10 cellular contexts compared by ENCODE assay signal in genomic region chr5:61304611-61305369, GRCh38. TPM values are rescaled to one million over a fixed set of nuclear protein-coding genes. Genes with fewer than 3 reads are reported as not detected.
A peak's percentile ranks its signal among the peaks of the same experiment; 100 is the strongest.
DNase-seq lines count a peak whose midpoint lies in the region; ATAC-seq, FAIRE-seq and TF ChIP-seq lines count a peak whose summit lies in the region.
"Had no signal": no experiment of that assay in that cellular context is flagged by ENCODE, and none has a peak within 500 bp of the region (broad histone marks: within the 10 kb centered on the region; RNA-seq: fewer than 3 reads in every experiment).

No MANE protein-coding gene starts in this region.

- intact Hi-C loops in heart left ventricle (cut with DNase I), result loop anchor here in 1 of 10 donors (10.0 kb wide), 1 partner anchor 130 kb away; no protein-coding TSS in a partner anchor
- intact Hi-C loops in activated T-helper 2 cell treated with anti-CD3 and anti-CD28 coated beads, Interferon-gamma antibody, Interleukin-2, Interleukin-4, amounts not matched to agents 10 μg/mL and 5 μg/mL and 100 μg/mL, durations not matched to agents 14 hours and 24 hours and 36 hours (cut with micrococcal nuclease), result loop anchor here (10.0 kb wide), 1 partner anchor 140 kb away; the partner anchor contains the start of gene SMIM15
- intact Hi-C loops in vagina (cut with DNase I), result no loop called here

- H4K20me1 ChIP-seq in hepatocyte (ENCODE audit: insufficient read depth, poor library complexity, severe bottlenecking), result no peaks in the 10 kb centered on the region

- H2AFZ ChIP-seq in hepatocyte, result no peak overlapping the region

- DNase-seq in heart left ventricle (peak in 1 of 5 donors; percentile 36), right atrium auricular region (ENCODE audit: low spot score) (no peak), hepatocyte (ENCODE audit: low spot score) (peak; percentile 91), vagina (ENCODE audit: extremely low spot score in 2 of 2) (peak in 1 of 2 donors; percentile 85), NCI-H2107 treated with DMSO at 0.1 percent for 48 hours (lab: John Stamatoyannopoulos, UW; ENCODE audit: unreplicated experiment) (no peak), GM12892 (ENCODE audit: insufficient read length) (no peak)
- no peak for DNase-seq in activated T-helper 2 cell treated with anti-CD3 and anti-CD28 coated beads, Interferon-gamma antibody, Interleukin-2, Interleukin-4, amounts not matched to agents 10 μg/mL and 5 μg/mL and 100 μg/mL, durations not matched to agents 14 hours and 24 hours and 36 hours (ENCODE audit: low spot score)
- DNase-seq: activated T-cell treated with anti-CD3 and anti-CD28 coated beads, Interleukin-2, amount 50 U/mL, for 4 hours; C1 segment of cervical spinal cord had no signal

- TF ChIP-seq POLR2A in heart left ventricle (IDR thresholded peaks at IDR 0.05) (no peak), vagina (IDR thresholded peaks at IDR 0.05) (no peak), GM12892 (IDR thresholded peaks at IDR 0.05; ENCODE audit: low read depth, low read length) (no peak)

- WGBS in heart left ventricle, 4 donors, result 45 to 58% (median 51%) methylated on average over 15 of the region's 15 CpGs
- 46% methylated on average over 15 of the region's 15 CpGs for WGBS in hepatocyte (ENCODE audit: low lambda C conversion rate, missing lambda C conversion rate)

- peaks cover 38% of the 10 kb centered on the region for H3K4me1 Mint-ChIP-seq in activated T-helper 2 cell treated with anti-CD3 and anti-CD28 coated beads, Interferon-gamma antibody, Interleukin-2, Interleukin-4, amounts not matched to agents 10 μg/mL and 5 μg/mL and 100 μg/mL, durations not matched to agents 14 hours and 24 hours and 36 hours (ENCODE audit: low read depth)

- peak; percentile 28 to 61 (median 38) for ATAC-seq in heart left ventricle
- ATAC-seq in GM21717 (IDR thresholded peaks at IDR 0.05; ENCODE audit: unreplicated experiment), result no peak
- ATAC-seq: activated T-cell treated with anti-CD3 and anti-CD28 coated beads, Interleukin-2, amount 50 U/mL, for 4 hours had no signal

- H3K36me3 ChIP-seq in heart left ventricle, result no peaks in the 10 kb centered on the region
- no peaks in the 10 kb centered on the region for H3K36me3 ChIP-seq in right atrium auricular region
- H3K36me3 ChIP-seq in hepatocyte (replicated peaks; ENCODE audit: insufficient read depth, low read depth), result no peaks in the 10 kb centered on the region
- H3K36me3 ChIP-seq in vagina, result no peaks in the 10 kb centered on the region

- no peaks in the 10 kb centered on the region for H3K9me2 ChIP-seq in hepatocyte (replicated peaks; ENCODE audit: insufficient read depth)

- FAIRE-seq in GM12892 (lab: Jason Lieb, UNC), result no peak

- H3K4me2 ChIP-seq in hepatocyte, result peak overlapping the region; percentile 34

- no peaks in the 10 kb centered on the region for H3K79me2 ChIP-seq in hepatocyte

- H3K4me3 ChIP-seq in heart left ventricle, result no peak overlapping the region
- H3K4me3 ChIP-seq in right atrium auricular region, result no peak overlapping the region
- no peak overlapping the region for H3K4me3 ChIP-seq in hepatocyte
- H3K4me3 ChIP-seq in vagina, result no peak overlapping the region

- no peak overlapping the region for H3K27ac ChIP-seq in heart left ventricle
- H3K27ac ChIP-seq in right atrium auricular region, result no peak overlapping the region
- H3K27ac ChIP-seq in hepatocyte, result peak overlapping the region; percentile 67
- H3K27ac ChIP-seq in vagina, result peak overlapping the region; percentile 10

- H3K4me1 ChIP-seq in heart left ventricle, result peaks cover 0 to 32% (median 7%) of the 10 kb centered on the region in 12 donors
- peaks cover 0 to 5% of the 10 kb centered on the region in 2 donors for H3K4me1 ChIP-seq in right atrium auricular region
- peaks cover 25% of the 10 kb centered on the region for H3K4me1 ChIP-seq in hepatocyte (ENCODE audit: insufficient read depth)
- H3K4me1 ChIP-seq in vagina, result peaks cover 28% of the 10 kb centered on the region

- peaks cover 0 to 4% (median 0%) of the 10 kb centered on the region in 9 donors for H3K27me3 ChIP-seq in heart left ventricle
- H3K27me3 ChIP-seq in right atrium auricular region, result no peaks in the 10 kb centered on the region
- no peaks in the 10 kb centered on the region for H3K27me3 ChIP-seq in hepatocyte
- H3K27me3 ChIP-seq in vagina, result no peaks in the 10 kb centered on the region

- no peaks in the 10 kb centered on the region for H3K9me3 Mint-ChIP-seq in activated T-helper 2 cell treated with anti-CD3 and anti-CD28 coated beads, Interferon-gamma antibody, Interleukin-2, Interleukin-4, amounts not matched to agents 10 μg/mL and 5 μg/mL and 100 μg/mL, durations not matched to agents 14 hours and 24 hours and 36 hours
- H3K9me3 Mint-ChIP-seq: activated T-cell treated with anti-CD3 and anti-CD28 coated beads, Interleukin-2, amount 50 U/mL, for 4 hours had no signal

- H3K9me3 ChIP-seq in heart left ventricle (no peaks in the 10 kb centered on the region), right atrium auricular region (no peaks in the 10 kb centered on the region), hepatocyte (ENCODE audit: low read depth) (no peaks in the 10 kb centered on the region), vagina (no peaks in the 10 kb centered on the region)

- no peaks in the 10 kb centered on the region for H3K27me3 Mint-ChIP-seq in activated T-helper 2 cell treated with anti-CD3 and anti-CD28 coated beads, Interferon-gamma antibody, Interleukin-2, Interleukin-4, amounts not matched to agents 10 μg/mL and 5 μg/mL and 100 μg/mL, durations not matched to agents 14 hours and 24 hours and 36 hours (ENCODE audit: low read depth)

- H3K36me3 Mint-ChIP-seq in activated T-helper 2 cell treated with anti-CD3 and anti-CD28 coated beads, Interferon-gamma antibody, Interleukin-2, Interleukin-4, amounts not matched to agents 10 μg/mL and 5 μg/mL and 100 μg/mL, durations not matched to agents 14 hours and 24 hours and 36 hours (ENCODE audit: low read depth), result no peaks in the 10 kb centered on the region

- H3K27ac Mint-ChIP-seq in activated T-helper 2 cell treated with anti-CD3 and anti-CD28 coated beads, Interferon-gamma antibody, Interleukin-2, Interleukin-4, amounts not matched to agents 10 μg/mL and 5 μg/mL and 100 μg/mL, durations not matched to agents 14 hours and 24 hours and 36 hours, result peak overlapping the region; percentile 88

- peak overlapping the region; percentile 33 for H3K4me3 Mint-ChIP-seq in activated T-helper 2 cell treated with anti-CD3 and anti-CD28 coated beads, Interferon-gamma antibody, Interleukin-2, Interleukin-4, amounts not matched to agents 10 μg/mL and 5 μg/mL and 100 μg/mL, durations not matched to agents 14 hours and 24 hours and 36 hours (ENCODE audit: low read depth)
- H3K4me3 Mint-ChIP-seq: activated T-cell treated with anti-CD3 and anti-CD28 coated beads, Interleukin-2, amount 50 U/mL, for 4 hours had no signal

- TF ChIP-seq CTCF in heart left ventricle (IDR thresholded peaks at IDR 0.05) (no peak), right atrium auricular region (IDR thresholded peaks at IDR 0.05) (no peak), hepatocyte (IDR thresholded peaks at IDR 0.05; ENCODE audit: poor library complexity) (no peak), vagina (IDR thresholded peaks at IDR 0.05) (no peak)

RNA-seq across cellular contexts. Expression of gene ZSWIM6, which starts 27.3 kb away (rescaled TPM):
- 10 to 100 TPM in 2 of 9 donors, 1 to 10 TPM in 7; 4.5 to 14.9 (median 6.9) TPM for total RNA-seq in heart left ventricle
- polyA plus RNA-seq in heart left ventricle, result 1 to 10 TPM; 1.9 to 3.8 TPM
- 1 to 10 TPM; 4.6 to 5.6 TPM for total RNA-seq in right atrium auricular region
- total RNA-seq in activated T-helper 2 cell treated with anti-CD3 and anti-CD28 coated beads, Interferon-gamma antibody, Interleukin-2, Interleukin-4, amounts not matched to agents 10 μg/mL and 5 μg/mL and 100 μg/mL, durations not matched to agents 14 hours and 24 hours and 36 hours, result 8.9 TPM in 2 replicates
- total RNA-seq in hepatocyte, result 12.7 and 13.0 TPM in 2 replicates
- 6.7 and 9.0 TPM in 2 replicates for polyA plus RNA-seq in hepatocyte
- 16.7 TPM for total RNA-seq in vagina
- polyA plus RNA-seq in GM12892 (2012; ENCODE audit: missing spikeins), result 1.4 TPM

Comparison
In these comparisons a context has a peak if more than half of its experiments do, and no peak if none do; other contexts are left out.
1. H3K27ac ChIP-seq: peak in hepatocyte (single experiment) and vagina (single experiment); none in heart left ventricle (0 of 12) and right atrium auricular region (0 of 2).